In genomic region chr1:9874959-9875635, GRCh38 we compare ENCODE assay signal across 8 cellular contexts. TPM values are rescaled to one million over a fixed set of nuclear protein-coding genes. Genes with fewer than 3 reads are reported as not detected.
DNase-seq lines count a peak whose midpoint lies in the region; ATAC-seq, FAIRE-seq and TF ChIP-seq lines count a peak whose summit lies in the region.

No MANE protein-coding gene starts in this region.

- TF ChIP-seq CTCF in D721Med (IDR thresholded peaks at IDR 0.05; ENCODE audit: insufficient read depth, missing control alignments), result peak; percentile 84

- no peak overlapping the region for H3K4ac ChIP-seq in mesenchymal stem cell (ENCODE audit: low read depth in 1 of 2, low read length in 2 of 2)

- DNase-seq in D721Med (ENCODE audit: insufficient read length, low spot score) (peak; percentile 82), NCI-H82 treated with DMSO at 0.1 percent for 48 hours (lab: John Stamatoyannopoulos, UW; ENCODE audit: unreplicated experiment) (peak; percentile 69), mesenchymal stem cell (peak; percentile 75)
- DNase-seq in activated CD8-positive, alpha-beta memory T cell treated with anti-CD3 and anti-CD28 coated beads for 24 hours, result peak; percentile 88
- peak; percentile 32 to 48 for DNase-seq in stimulated activated CD8-positive, alpha-beta memory T cell treated with anti-CD3 and anti-CD28 coated beads, Interleukin-15, amount 100 ng/mL, for 4 hours (ENCODE audit: low read depth in 2 of 2)

- H2BK12ac ChIP-seq in mesenchymal stem cell (ENCODE audit: low read length in 2 of 2), result peak overlapping the region; percentile 1 to 11

- H3K36me3 ChIP-seq in endocrine pancreas (ENCODE audit: control insufficient read depth, insufficient read depth, low read length) (no peaks in the 10 kb centered on the region), mesenchymal stem cell (ENCODE audit: control insufficient read depth in 1 of 2, insufficient read depth in 2 of 2, low read depth in 1 of 2, low read length in 2 of 2) (peaks cover 9 to 28% of the 10 kb centered on the region in 2 experiments)

- 37% methylated on average over 25 of the region's 25 CpGs for WGBS in mesenchymal stem cell

- H3K4me2 ChIP-seq in mesenchymal stem cell (ENCODE audit: low read length, poor library complexity, severe bottlenecking), result peak overlapping the region; percentile 69

- H2BK5ac ChIP-seq in mesenchymal stem cell (ENCODE audit: low read depth, low read length, poor library complexity, severe bottlenecking), result no peak overlapping the region

- H3K9ac ChIP-seq in endocrine pancreas (ENCODE audit: control insufficient read depth, insufficient read depth, low read length), result peak overlapping the region; percentile 38
- H3K9ac ChIP-seq in mesenchymal stem cell (ENCODE audit: low read length), result peak overlapping the region; percentile 34

- H3K9me3 ChIP-seq in endocrine pancreas (ENCODE audit: control insufficient read depth, low read length), result no peaks in the 10 kb centered on the region
- H3K9me3 ChIP-seq in mesenchymal stem cell (ENCODE audit: control insufficient read depth, low read length), result no peaks in the 10 kb centered on the region

- no peaks in the 10 kb centered on the region for H3K4me1 ChIP-seq in endocrine pancreas (ENCODE audit: control insufficient read depth, insufficient read depth, low read length)
- H3K4me1 ChIP-seq in mesenchymal stem cell (ENCODE audit: control insufficient read depth, insufficient read depth, low read depth, low read length), result peaks cover 19% of the 10 kb centered on the region

- H3K18ac ChIP-seq in mesenchymal stem cell (ENCODE audit: low read depth in 1 of 2, low read length in 2 of 2), result no peak overlapping the region

- H4K8ac ChIP-seq in mesenchymal stem cell (ENCODE audit: low read length), result peak overlapping the region; percentile 78

- H2BK15ac ChIP-seq in mesenchymal stem cell (ENCODE audit: low read depth, poor library complexity, severe bottlenecking), result no peak overlapping the region

- no peak for FAIRE-seq in D721Med (lab: Jason Lieb, UNC)

- no peak overlapping the region for H2AK5ac ChIP-seq in mesenchymal stem cell (ENCODE audit: low read length, severe bottlenecking)

- H3K27me3 ChIP-seq in endocrine pancreas (ENCODE audit: control insufficient read depth, insufficient read depth, low read length) (no peaks in the 10 kb centered on the region), mesenchymal stem cell (ENCODE audit: control insufficient read depth in 1 of 2, insufficient read depth in 1 of 2, low read length in 2 of 2) (no peaks in the 10 kb centered on the region)

- no peak overlapping the region for H3K4me3 ChIP-seq in endocrine pancreas (ENCODE audit: control insufficient read depth, insufficient read depth, low read length)
- no peak overlapping the region for H3K4me3 ChIP-seq in mesenchymal stem cell (ENCODE audit: insufficient read depth in 1 of 2, low read depth in 1 of 2, low read length in 2 of 2)

- peaks cover 11% of the 10 kb centered on the region for H3K79me1 ChIP-seq in mesenchymal stem cell (replicated peaks; ENCODE audit: low read length, poor library complexity, severe bottlenecking)

- H2AFZ ChIP-seq in mesenchymal stem cell (ENCODE audit: low read depth, low read length), result no peak overlapping the region

- no peak overlapping the region for H3K23ac ChIP-seq in mesenchymal stem cell (ENCODE audit: low read length in 2 of 2)

- H4K91ac ChIP-seq in mesenchymal stem cell (ENCODE audit: low read length), result peak overlapping the region; percentile 63

- ATAC-seq in HG03045 (IDR thresholded peaks at IDR 0.05; ENCODE audit: unreplicated experiment) (peak; percentile 52), HG03280 (IDR thresholded peaks at IDR 0.05; ENCODE audit: unreplicated experiment) (no peak)

- no peak overlapping the region for H3K27ac ChIP-seq in mesenchymal stem cell (ENCODE audit: low read length, poor library complexity, severe bottlenecking)

- H3K14ac ChIP-seq in mesenchymal stem cell (ENCODE audit: low read length in 2 of 2), result no peak overlapping the region

- H2BK120ac ChIP-seq in mesenchymal stem cell (ENCODE audit: low read depth, low read length), result no peak overlapping the region

RNA-seq across cellular contexts. Expression of gene CTNNBIP1, which starts 35.0 kb away (rescaled TPM):
- polyA plus RNA-seq in mesenchymal stem cell (2013, experiment 1 of 2), result 15.6 TPM
- polyA plus RNA-seq in mesenchymal stem cell (2013, experiment 2 of 2), result 15.8 TPM

RNA-seq across cellular contexts. Expression of gene CLSTN1, which starts 51.3 kb away (rescaled TPM):
- polyA plus RNA-seq in mesenchymal stem cell (2013, experiment 1 of 2), result 81.8 TPM
- 79.6 TPM for polyA plus RNA-seq in mesenchymal stem cell (2013, experiment 2 of 2)
